ENCODE assay signal across 39 cellular contexts in genomic region chr2:38502107-38502506, GRCh38.
"Had no signal": no experiment of that assay in that cellular context is flagged by ENCODE, and none has a peak within 500 bp of the region (broad histone marks: within the 10 kb centered on the region; RNA-seq: fewer than 3 reads in every experiment).

No MANE protein-coding gene starts in this region.

- H3K9me3 ChIP-seq: adrenal gland, breast epithelium had no signal

- H3K9me3 Mint-ChIP-seq: activated naive CD8-positive, alpha-beta T cell treated with anti-CD3 and anti-CD28 coated beads, Interleukin-2, amount 50 U/mL, for 24 hours; activated T-cell treated with anti-CD3 and anti-CD28 coated beads, Interleukin-2, amount 50 U/mL, for 24 hours; central memory CD8-positive, alpha-beta T cell had no signal

- ATAC-seq: activated naive CD4-positive, alpha-beta T cell treated with anti-CD3 and anti-CD28 coated beads, Interleukin-2, amount 50 U/mL, for 72 hours; activated naive CD8-positive, alpha-beta T cell treated with anti-CD3 and anti-CD28 coated beads, Interleukin-2, amount 50 U/mL, for 24 hours; activated T-cell treated with anti-CD3 and anti-CD28 coated beads, Interleukin-2, amount 50 U/mL, for 4 hours; activated T-cell treated with anti-CD3 and anti-CD28 coated beads, Interleukin-2, amount 50 U/mL, for 72 hours; activated T-helper 17 cell treated with anti-CD3 and anti-CD28 coated beads, Interleukin-2, amount 50 U/mL, for 72 hours; body of pancreas had no signal

- H3K4me1 ChIP-seq: body of pancreas had no signal

- DNase-seq: activated effector memory CD4-positive, alpha-beta T cell treated with anti-CD3 and anti-CD28 coated beads, Interleukin-2, amount 50 U/mL, for 16 hours; activated effector memory CD4-positive, alpha-beta T cell treated with Interleukin-2 at 50 U/mL for 16 hours; activated gamma-delta T cell; activated gamma-delta T cell treated with Interleukin-2 at 50 U/mL for 16 hours; activated naive CD4-positive, alpha-beta T cell; activated naive CD4-positive, alpha-beta T cell treated with anti-CD3 and anti-CD28 coated beads for 36 hours; activated naive CD4-positive, alpha-beta T cell treated with anti-CD3 and anti-CD28 coated beads, Interleukin-2, amount 10 ng/mL, durations not matched to agents 7 days and 5 days; activated naive CD4-positive, alpha-beta T cell treated with anti-CD3 and anti-CD28 coated beads, Interleukin-2, amount 50 U/mL, for 16 hours; activated naive CD4-positive, alpha-beta T cell treated with Interleukin-2 at 50 U/mL for 16 hours; activated naive CD8-positive, alpha-beta T cell treated with anti-CD3 and anti-CD28 coated beads for 36 hours; activated naive CD8-positive, alpha-beta T cell treated with anti-CD3 and anti-CD28 coated beads, Interleukin-2, amount 10 ng/mL, durations not matched to agents 7 days and 5 days; activated naive CD8-positive, alpha-beta T cell treated with anti-CD3 and anti-CD28 coated beads, Interleukin-2, amount 50 U/mL, for 24 hours; activated T-cell treated with anti-CD3 and anti-CD28 coated beads, Interleukin-2, amount 50 U/mL, for 1 hour; activated T-cell treated with anti-CD3 and anti-CD28 coated beads, Interleukin-2, amount 50 U/mL, for 24 hours; activated T-cell treated with anti-CD3 and anti-CD28 coated beads, Interleukin-2, amount 50 U/mL, for 4 hours; activated T-cell treated with anti-CD3 and anti-CD28 coated beads, Interleukin-2, amount 50 U/mL, for 48 hours; activated T-cell treated with anti-CD3 and anti-CD28 coated beads, Interleukin-2, amount 50 U/mL, for 72 hours; adrenal gland; amniotic stem cell; amygdala; anterior cingulate cortex; body of pancreas; brain microvascular endothelial cell; caudate nucleus; central memory CD4-positive, alpha-beta T cell; cerebellar nuclear complex had no signal

- H3K27ac ChIP-seq: adrenal gland, ascending aorta, body of pancreas, brain microvascular endothelial cell, breast epithelium, cardiac muscle cell had no signal

- FAIRE-seq: astrocyte, bronchial epithelial cell had no signal

- H3K36me3 Mint-ChIP-seq: activated naive CD4-positive, alpha-beta T cell treated with anti-CD3 and anti-CD28 coated beads, Interleukin-2, amount 10 ng/mL, durations not matched to agents 7 days and 5 days; activated naive CD8-positive, alpha-beta T cell treated with anti-CD3 and anti-CD28 coated beads for 36 hours; brain had no signal

- H3K4me3 Mint-ChIP-seq: activated naive CD4-positive, alpha-beta T cell treated with anti-CD3 and anti-CD28 coated beads for 36 hours; activated naive CD4-positive, alpha-beta T cell treated with anti-CD3 and anti-CD28 coated beads, Interleukin-2, amount 10 ng/mL, durations not matched to agents 7 days and 5 days; activated naive CD4-positive, alpha-beta T cell treated with anti-CD3 and anti-CD28 coated beads, Interleukin-2, amount 50 U/mL, for 24 hours; activated naive CD8-positive, alpha-beta T cell; activated naive CD8-positive, alpha-beta T cell treated with anti-CD3 and anti-CD28 coated beads for 36 hours; activated naive CD8-positive, alpha-beta T cell treated with anti-CD3 and anti-CD28 coated beads, Interleukin-2, amount 10 ng/mL, durations not matched to agents 7 days and 5 days; activated naive CD8-positive, alpha-beta T cell treated with anti-CD3 and anti-CD28 coated beads, Interleukin-2, amount 50 U/mL, for 24 hours; activated T-cell treated with anti-CD3 and anti-CD28 coated beads, Interleukin-2, amount 50 U/mL, for 24 hours; activated T-cell treated with anti-CD3 and anti-CD28 coated beads, Interleukin-2, amount 50 U/mL, for 4 hours; activated T-cell treated with anti-CD3 and anti-CD28 coated beads, Interleukin-2, amount 50 U/mL, for 72 hours; activated T-helper 1 cell treated with anti-CD3 and anti-CD28 coated beads, Interleukin-12 subunit alpha, Interleukin-12 subunit beta, Interleukin-2, Interleukin-4 antibody, amounts not matched to agents 30 ng/mL and 10 ng/mL and 1 ng/mL, durations not matched to agents 14 hours and 24 hours and 36 hours; activated T-helper 17 cell treated with anti-CD3 and anti-CD28 coated beads, Interleukin-2, amount 50 U/mL, for 72 hours; brain; central memory CD8-positive, alpha-beta T cell had no signal

- H3K4me3 ChIP-seq: adrenal gland, ascending aorta, body of pancreas, breast epithelium, cardiac muscle cell had no signal

- H3K27me3 ChIP-seq: adrenal gland, ascending aorta, body of pancreas, brain microvascular endothelial cell, breast epithelium, cardiac muscle cell had no signal

- H3K36me3 ChIP-seq: adrenal gland, ascending aorta, brain microvascular endothelial cell, breast epithelium, cardiac muscle cell had no signal

- H3K27ac Mint-ChIP-seq: activated naive CD4-positive, alpha-beta T cell treated with anti-CD3 and anti-CD28 coated beads for 36 hours; activated naive CD4-positive, alpha-beta T cell treated with anti-CD3 and anti-CD28 coated beads, Interleukin-2, amount 10 ng/mL, durations not matched to agents 7 days and 5 days; activated naive CD4-positive, alpha-beta T cell treated with anti-CD3 and anti-CD28 coated beads, Interleukin-2, amount 50 U/mL, for 24 hours; activated naive CD4-positive, alpha-beta T cell treated with anti-CD3 and anti-CD28 coated beads, Interleukin-2, amount 50 U/mL, for 72 hours; activated naive CD8-positive, alpha-beta T cell; activated naive CD8-positive, alpha-beta T cell treated with anti-CD3 and anti-CD28 coated beads for 36 hours; activated naive CD8-positive, alpha-beta T cell treated with anti-CD3 and anti-CD28 coated beads, Interleukin-2, amount 10 ng/mL, durations not matched to agents 7 days and 5 days; activated naive CD8-positive, alpha-beta T cell treated with anti-CD3 and anti-CD28 coated beads, Interleukin-2, amount 50 U/mL, for 24 hours; activated T-cell treated with anti-CD3 and anti-CD28 coated beads, Interleukin-2, amount 50 U/mL, for 24 hours; activated T-cell treated with anti-CD3 and anti-CD28 coated beads, Interleukin-2, amount 50 U/mL, for 72 hours; activated T-helper 1 cell treated with anti-CD3 and anti-CD28 coated beads, Interleukin-12 subunit alpha, Interleukin-12 subunit beta, Interleukin-2, Interleukin-4 antibody, amounts not matched to agents 30 ng/mL and 10 ng/mL and 1 ng/mL, durations not matched to agents 14 hours and 24 hours and 36 hours; activated T-helper 17 cell treated with anti-CD3 and anti-CD28 coated beads, Interleukin-2, amount 50 U/mL, for 72 hours; activated T-helper 2 cell treated with anti-CD3 and anti-CD28 coated beads, Interferon-gamma antibody, Interleukin-2, Interleukin-4, amounts not matched to agents 10 μg/mL and 5 μg/mL and 100 μg/mL, durations not matched to agents 14 hours and 24 hours and 36 hours; brain had no signal
